9 cellular contexts compared by ENCODE assay signal in the genomic region with DNA sequence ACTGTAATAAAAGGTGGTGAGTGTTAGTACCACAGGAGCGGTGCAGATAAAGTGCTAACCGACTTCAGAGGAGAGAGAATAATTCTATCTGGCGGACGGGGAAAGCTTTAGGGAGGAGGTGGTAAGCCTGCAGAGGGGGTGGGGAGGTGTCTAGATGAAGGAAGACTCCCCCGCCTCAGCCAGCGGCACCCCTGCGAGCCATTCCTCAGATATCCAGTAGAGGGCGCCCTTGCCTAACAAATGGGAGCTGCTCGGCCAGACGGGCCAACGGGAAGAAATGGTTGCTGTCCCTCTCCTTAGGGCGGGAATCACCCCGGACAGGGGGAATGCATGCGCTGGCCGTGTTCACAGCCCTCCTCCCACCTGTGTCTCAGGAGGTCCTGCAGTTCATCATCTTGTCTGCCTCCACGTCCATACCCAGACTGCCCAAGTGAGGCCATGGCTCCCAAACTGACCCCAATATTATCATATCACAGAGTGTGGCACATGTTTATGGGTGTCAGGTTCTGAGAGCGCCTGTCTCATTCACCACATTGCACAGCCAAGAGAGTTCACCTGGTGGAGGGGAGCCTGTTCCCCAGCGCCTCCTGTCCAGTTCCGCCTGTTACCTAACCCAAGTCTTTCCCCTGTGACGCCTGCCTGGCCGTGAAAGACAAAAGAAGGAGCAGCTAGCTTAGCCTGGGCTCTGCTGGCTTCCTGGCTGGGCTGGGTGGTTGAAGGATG.
A peak's percentile ranks its signal among the peaks of the same experiment; 100 is the strongest.
DNase-seq lines count a peak whose midpoint lies in the region; ATAC-seq and TF ChIP-seq lines count a peak whose summit lies in the region.
"Had no signal": no experiment of that assay in that cellular context is flagged by ENCODE, and none has a peak within 500 bp of the region (broad histone marks: within the 10 kb centered on the region; RNA-seq: fewer than 3 reads in every experiment).

No MANE protein-coding gene starts in this region.

- H3K4me2 ChIP-seq in GM23338: peak overlapping the region; percentile 68

- no peaks in the 10 kb centered on the region for H4K20me1 ChIP-seq in GM23338 (replicated peaks; ENCODE audit: insufficient read depth)

- H3K27me3 ChIP-seq in GM23338 (ENCODE audit: insufficient read depth) (no peaks in the 10 kb centered on the region), SJSA1 (replicated peaks) (no peaks in the 10 kb centered on the region), thyroid gland (no peaks in the 10 kb centered on the region)

- no peak for TF ChIP-seq POLR2A in thyroid gland (IDR thresholded peaks at IDR 0.05)

- TF ChIP-seq CTCF in GM23338 (conservative IDR thresholded peaks at IDR 0.05; ENCODE audit: low read depth in 2 of 2): peak; percentile 86 to 99
- peak; percentile 97 for TF ChIP-seq CTCF in glutamatergic neuron (IDR thresholded peaks at IDR 0.05; ENCODE audit: partially characterized antibody, unreplicated experiment)
- peak; percentile 96 for TF ChIP-seq CTCF in osteocyte (IDR thresholded peaks at IDR 0.05)
- TF ChIP-seq CTCF in thyroid gland (IDR thresholded peaks at IDR 0.05): peak; percentile 83 to 96 (median 92)

- H3K36me3 Mint-ChIP-seq in GM23338 (ENCODE audit: low read depth) (no peaks in the 10 kb centered on the region), glutamatergic neuron (ENCODE audit: unreplicated experiment) (no peaks in the 10 kb centered on the region), osteocyte (ENCODE audit: unreplicated experiment) (no peaks in the 10 kb centered on the region)

- no peaks in the 10 kb centered on the region; the same call in 1 of the 2 replicates for H3F3A ChIP-seq in GM23338 (replicated peaks; ENCODE audit: low read depth)

- no peaks in the 10 kb centered on the region for H3K79me2 ChIP-seq in GM23338 (replicated peaks; ENCODE audit: insufficient read depth)

- peak overlapping the region; percentile 90 for H2AFZ ChIP-seq in GM23338

- H3K4me3 ChIP-seq in GM23338 (no peak overlapping the region; the same call in 1 of the 2 replicates), SJSA1 (no peak overlapping the region), thyroid gland (replicated peaks in 1 of 3) (no peak overlapping the region)

- no peak overlapping the region for H3K27ac ChIP-seq in GM23338 (ENCODE audit: low read depth)
- no peak overlapping the region for H3K27ac ChIP-seq in SJSA1
- no peak overlapping the region for H3K27ac ChIP-seq in thyroid gland

- H3K4me3 Mint-ChIP-seq in GM23338: peak overlapping the region; percentile 60
- no peak overlapping the region for H3K4me3 Mint-ChIP-seq in glutamatergic neuron (ENCODE audit: unreplicated experiment)
- H3K4me3 Mint-ChIP-seq in osteocyte (ENCODE audit: unreplicated experiment): no peak overlapping the region
- H3K4me3 Mint-ChIP-seq: dendritic cell treated with granulocyte-macrophage colony-stimulating factor and Interleukin-4, amounts not matched to agents 40 ng/mL and 50 ng/mL, for 4 days had no signal

- H3K9me3 ChIP-seq in SJSA1 (replicated peaks) (no peaks in the 10 kb centered on the region), thyroid gland (no peaks in the 10 kb centered on the region)

- peak; percentile 86 for ATAC-seq in GM23338

- H3K27ac Mint-ChIP-seq in GM23338: no peak overlapping the region
- H3K27ac Mint-ChIP-seq in glutamatergic neuron (ENCODE audit: unreplicated experiment): no peak overlapping the region
- no peak overlapping the region for H3K27ac Mint-ChIP-seq in osteocyte (ENCODE audit: unreplicated experiment)
- H3K27ac Mint-ChIP-seq: dendritic cell treated with granulocyte-macrophage colony-stimulating factor and Interleukin-4, amounts not matched to agents 40 ng/mL and 50 ng/mL, for 4 days had no signal

- peak; percentile 56 for DNase-seq in DMS153 (lab: John Stamatoyannopoulos, UW)
- DNase-seq in GM23338 (ENCODE audit: low spot score): peak; percentile 91
- peak; percentile 52 for DNase-seq in MV-4-11 (lab: John Stamatoyannopoulos, UW)
- peak; percentile 61 to 70 for DNase-seq in SJSA1 (ENCODE audit: low read depth in 1 of 2, low spot score in 2 of 2)
- DNase-seq in activated gamma-delta T cell treated with anti-CD3 and anti-CD28 coated beads, Interleukin-2, amount 50 U/mL, for 16 hours (ENCODE audit: low read depth): peak; percentile 62
- peak; percentile 91 for DNase-seq in glutamatergic neuron
- peak; percentile 94 for DNase-seq in osteocyte (ENCODE audit: extremely low spot score, unreplicated experiment)
- DNase-seq in thyroid gland: peak; percentile 70 to 74

- intact Hi-C loops in thyroid gland (cut with DNase I): loop anchor here (5.0 kb wide), 3 partner anchors 41 to 901 kb away; no protein-coding TSS in a partner anchor

- H3K9me3 Mint-ChIP-seq in GM23338 (no peaks in the 10 kb centered on the region), glutamatergic neuron (ENCODE audit: unreplicated experiment) (peaks cover 3% of the 10 kb centered on the region), osteocyte (ENCODE audit: unreplicated experiment) (no peaks in the 10 kb centered on the region)
- H3K9me3 Mint-ChIP-seq: dendritic cell treated with granulocyte-macrophage colony-stimulating factor and Interleukin-4, amounts not matched to agents 40 ng/mL and 50 ng/mL, for 4 days had no signal

- H3K4me1 ChIP-seq in GM23338 (ENCODE audit: insufficient read depth) (peaks cover 19% of the 10 kb centered on the region), SJSA1 (replicated peaks) (no peaks in the 10 kb centered on the region; the same call in 1 of the 2 replicates), thyroid gland (peaks cover 0 to 11% of the 10 kb centered on the region in 2 donors)

- 17 to 23% methylated on average over 16 to 21 of the region's 21 CpGs for WGBS in thyroid gland, 2 donors

- H3K9me2 ChIP-seq in GM23338 (ENCODE audit: insufficient read depth): no peaks in the 10 kb centered on the region

- H3K36me3 ChIP-seq in GM23338 (ENCODE audit: insufficient read depth) (no peaks in the 10 kb centered on the region), SJSA1 (no peaks in the 10 kb centered on the region), thyroid gland (no peaks in the 10 kb centered on the region)

- peaks cover 8% of the 10 kb centered on the region for H3K27me3 Mint-ChIP-seq in GM23338 (ENCODE audit: insufficient read depth, low read depth, poor library complexity)
- H3K27me3 Mint-ChIP-seq in glutamatergic neuron (ENCODE audit: unreplicated experiment): peaks cover 8% of the 10 kb centered on the region
- H3K27me3 Mint-ChIP-seq in osteocyte (ENCODE audit: unreplicated experiment): no peaks in the 10 kb centered on the region

- H3K4me1 Mint-ChIP-seq in GM23338 (peaks cover 30% of the 10 kb centered on the region), glutamatergic neuron (ENCODE audit: low read depth, unreplicated experiment) (peaks cover 26% of the 10 kb centered on the region), osteocyte (ENCODE audit: unreplicated experiment) (peaks cover 5% of the 10 kb centered on the region)

TF ChIP-seq in GM23338, 12 proteins besides CTCF, POLR2A, EP300 and RAD21 (continues in another document):
- no peak for TF ChIP-seq POLR2AphosphoS5 (IDR thresholded peaks at IDR 0.05; ENCODE audit: low read depth)
- no peak for TF ChIP-seq ZNF331 (CRISPR knock-in tag; IDR thresholded peaks at IDR 0.05; ENCODE audit: low read depth)
- TF ChIP-seq JUNB (IDR thresholded peaks at IDR 0.05; ENCODE audit: unreplicated experiment): no peak
- no peak for TF ChIP-seq CREB1 (CRISPR knock-in tag; IDR thresholded peaks at IDR 0.05; ENCODE audit: low read depth)
- TF ChIP-seq, protein P1, sequence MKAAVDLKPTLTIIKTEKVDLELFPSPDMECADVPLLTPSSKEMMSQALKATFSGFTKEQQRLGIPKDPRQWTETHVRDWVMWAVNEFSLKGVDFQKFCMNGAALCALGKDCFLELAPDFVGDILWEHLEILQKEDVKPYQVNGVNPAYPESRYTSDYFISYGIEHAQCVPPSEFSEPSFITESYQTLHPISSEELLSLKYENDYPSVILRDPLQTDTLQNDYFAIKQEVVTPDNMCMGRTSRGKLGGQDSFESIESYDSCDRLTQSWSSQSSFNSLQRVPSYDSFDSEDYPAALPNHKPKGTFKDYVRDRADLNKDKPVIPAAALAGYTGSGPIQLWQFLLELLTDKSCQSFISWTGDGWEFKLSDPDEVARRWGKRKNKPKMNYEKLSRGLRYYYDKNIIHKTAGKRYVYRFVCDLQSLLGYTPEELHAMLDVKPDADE (IDR thresholded peaks at IDR 0.05): no peak
- TF ChIP-seq, protein P2, sequence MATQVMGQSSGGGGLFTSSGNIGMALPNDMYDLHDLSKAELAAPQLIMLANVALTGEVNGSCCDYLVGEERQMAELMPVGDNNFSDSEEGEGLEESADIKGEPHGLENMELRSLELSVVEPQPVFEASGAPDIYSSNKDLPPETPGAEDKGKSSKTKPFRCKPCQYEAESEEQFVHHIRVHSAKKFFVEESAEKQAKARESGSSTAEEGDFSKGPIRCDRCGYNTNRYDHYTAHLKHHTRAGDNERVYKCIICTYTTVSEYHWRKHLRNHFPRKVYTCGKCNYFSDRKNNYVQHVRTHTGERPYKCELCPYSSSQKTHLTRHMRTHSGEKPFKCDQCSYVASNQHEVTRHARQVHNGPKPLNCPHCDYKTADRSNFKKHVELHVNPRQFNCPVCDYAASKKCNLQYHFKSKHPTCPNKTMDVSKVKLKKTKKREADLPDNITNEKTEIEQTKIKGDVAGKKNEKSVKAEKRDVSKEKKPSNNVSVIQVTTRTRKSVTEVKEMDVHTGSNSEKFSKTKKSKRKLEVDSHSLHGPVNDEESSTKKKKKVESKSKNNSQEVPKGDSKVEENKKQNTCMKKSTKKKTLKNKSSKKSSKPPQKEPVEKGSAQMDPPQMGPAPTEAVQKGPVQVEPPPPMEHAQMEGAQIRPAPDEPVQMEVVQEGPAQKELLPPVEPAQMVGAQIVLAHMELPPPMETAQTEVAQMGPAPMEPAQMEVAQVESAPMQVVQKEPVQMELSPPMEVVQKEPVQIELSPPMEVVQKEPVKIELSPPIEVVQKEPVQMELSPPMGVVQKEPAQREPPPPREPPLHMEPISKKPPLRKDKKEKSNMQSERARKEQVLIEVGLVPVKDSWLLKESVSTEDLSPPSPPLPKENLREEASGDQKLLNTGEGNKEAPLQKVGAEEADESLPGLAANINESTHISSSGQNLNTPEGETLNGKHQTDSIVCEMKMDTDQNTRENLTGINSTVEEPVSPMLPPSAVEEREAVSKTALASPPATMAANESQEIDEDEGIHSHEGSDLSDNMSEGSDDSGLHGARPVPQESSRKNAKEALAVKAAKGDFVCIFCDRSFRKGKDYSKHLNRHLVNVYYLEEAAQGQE (IDR thresholded peaks at IDR 0.05; ENCODE audit: unreplicated experiment): peak; percentile 9
